Comparison of ENCODE assay signal across 8 cellular contexts in genomic region chr1:15603050-15603965, GRCh38. TPM values are rescaled to one million over a fixed set of nuclear protein-coding genes. Genes with fewer than 3 reads are reported as not detected.
DNase-seq lines count a peak whose midpoint lies in the region; ATAC-seq and TF ChIP-seq lines count a peak whose summit lies in the region.

No MANE protein-coding gene starts in this region.

- H3K4me1 ChIP-seq in transverse colon = peaks cover 13 to 26% (median 22%) of the 10 kb centered on the region in 4 donors

- TF ChIP-seq EP300 in transverse colon (IDR thresholded peaks at IDR 0.05; ENCODE audit: low read depth) = no peak

- peak overlapping the region; percentile 64 for H3K4me3 ChIP-seq in GM06990 (replicated peaks; ENCODE audit: low read depth, low read length)
- peak overlapping the region; percentile 28 to 96 (median 55) for H3K4me3 ChIP-seq in transverse colon

- H3K9me3 ChIP-seq in transverse colon = no peaks in the 10 kb centered on the region

- DNase-seq in GM06990 (ENCODE audit: extremely low read depth, insufficient read length) = peak; percentile 88
- DNase-seq in NCI-H1417 (lab: John Stamatoyannopoulos, UW) = peak; percentile 94 to 98 (median 97)
- peak; percentile 80 to 97 (median 86) for DNase-seq in T-helper 2 cell
- DNase-seq in left cardiac atrium = peak; percentile 99
- peak; percentile 95 to 100 (median 97) for DNase-seq in posterior cingulate gyrus
- peak; percentile 97 for DNase-seq in transverse colon

- H3K27me3 ChIP-seq in GM06990 (replicated peaks; ENCODE audit: control insufficient read depth, insufficient read depth, low read length) = no peaks in the 10 kb centered on the region
- H3K27me3 ChIP-seq in transverse colon = no peaks in the 10 kb centered on the region

- no peak for TF ChIP-seq CTCF in GM06990 (IDR thresholded peaks at IDR 0.05; ENCODE audit: insufficient read depth, low read length, poor library complexity, severe bottlenecking)
- no peak for TF ChIP-seq CTCF in transverse colon (IDR thresholded peaks at IDR 0.05)

- peak; percentile 70 for TF ChIP-seq POLR2A in transverse colon (IDR thresholded peaks at IDR 0.05)

- H3K36me3 ChIP-seq in GM06990 (ENCODE audit: control insufficient read depth, insufficient read depth, low read length) (no peaks in the 10 kb centered on the region), transverse colon (no peaks in the 10 kb centered on the region)

- H3K27ac ChIP-seq in angular gyrus (ENCODE audit: low read depth, low read length) (peak overlapping the region; percentile 71), transverse colon (peak overlapping the region; percentile 86 to 94 (median 89))

- in situ Hi-C loops in transverse colon (cut with MboI; ENCODE audit: low pct_ligation_motif_present in 1 of 4, low pct_unique_long_range_greater_than_20kb in 1 of 4, low sequenced_read_pairs in 3 of 4) = no loop called here

- peak; percentile 91 for ATAC-seq in HG02588 (IDR thresholded peaks at IDR 0.05; ENCODE audit: unreplicated experiment)
- peak; percentile 99 for ATAC-seq in left cardiac atrium

- 2 to 4% methylated on average over 8 to 39 of the region's 56 CpGs for WGBS in transverse colon (ENCODE audit: low coverage in 1 of 2), 2 donors

- intact Hi-C loops in left cardiac atrium (cut with DNase I) = no loop called here
- intact Hi-C loops in posterior cingulate gyrus (cut with DNase I) = loop anchor here (1.0 to 5.0 kb wide), 2 partner anchors 14 to 76 kb away; partner anchors contain the start of genes DDI2 and DNAJC16
- intact Hi-C loops in transverse colon (cut with DNase I; ENCODE audit: low total_unique reads) = no loop called here

RNA-seq across cellular contexts. Expression of gene DDI2, which starts 13.9 kb away (rescaled TPM):
- 10 to 100 TPM; 23.6 to 25.1 TPM for total RNA-seq in left cardiac atrium
- total RNA-seq in transverse colon = 10 to 100 TPM; 28.1 to 95.4 (median 42.9) TPM

RNA-seq across cellular contexts. Expression of gene AGMAT, which starts 18.5 kb away (rescaled TPM):
- total RNA-seq in left cardiac atrium = under 1 TPM in 1 of 2 donors, not detected in 1; 0.13 TPM
- total RNA-seq in transverse colon = 10 to 100 TPM in 2 of 4 donors, 1 to 10 TPM in 2; 6.7 to 24.1 (median 13.7) TPM

Comparison
In these comparisons a context has a peak if more than half of its experiments do, and no peak if none do; other contexts are left out.
1. Peak in every context shown above with its lines: DNase-seq, ATAC-seq, H3K4me3 ChIP-seq and H3K27ac ChIP-seq.
2. RNA of gene AGMAT, which starts 18.5 kb away (total RNA-seq): 6.7 to 24.1 TPM in transverse colon; 0.13 TPM in left cardiac atrium; every median in the first group is over 4 times any median in the second.